1 cellular context compared by ENCODE assay signal in genomic region chr6:26158581-26159416, GRCh38.
TF ChIP-seq lines count a peak whose summit lies in the region.

No MANE protein-coding gene starts in this region.

TF ChIP-seq in K562, 482 proteins besides CTCF, POLR2A, EP300 and RAD21 (continued from another document):
- TF ChIP-seq ZNF609 (CRISPR knock-in tag; IDR thresholded peaks at IDR 0.05; ENCODE audit: borderline replicate concordance): 0 out of 2 replicates have a peak, but pooled peaks have one; percentile 74
- TF ChIP-seq, protein P1, sequence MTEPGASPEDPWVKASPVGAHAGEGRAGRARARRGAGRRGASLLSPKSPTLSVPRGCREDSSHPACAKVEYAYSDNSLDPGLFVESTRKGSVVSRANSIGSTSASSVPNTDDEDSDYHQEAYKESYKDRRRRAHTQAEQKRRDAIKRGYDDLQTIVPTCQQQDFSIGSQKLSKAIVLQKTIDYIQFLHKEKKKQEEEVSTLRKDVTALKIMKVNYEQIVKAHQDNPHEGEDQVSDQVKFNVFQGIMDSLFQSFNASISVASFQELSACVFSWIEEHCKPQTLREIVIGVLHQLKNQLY (CRISPR knock-in tag; conservative IDR thresholded peaks at IDR 0.05): 0 out of 4 replicates have a peak, but pooled peaks of 1 of the 2 experiments have one; percentile 34
- TF ChIP-seq CBFA2T3 (IDR thresholded peaks at IDR 0.05): no peak
- peak; percentile 32; the same call in 1 of the 2 replicates for TF ChIP-seq PHB (CRISPR knock-in tag; IDR thresholded peaks at IDR 0.05)
- no peak for TF ChIP-seq HOMEZ (CRISPR knock-in tag; IDR thresholded peaks at IDR 0.05)
